Comparison of ENCODE assay signal across 27 cellular contexts in the genomic region with DNA sequence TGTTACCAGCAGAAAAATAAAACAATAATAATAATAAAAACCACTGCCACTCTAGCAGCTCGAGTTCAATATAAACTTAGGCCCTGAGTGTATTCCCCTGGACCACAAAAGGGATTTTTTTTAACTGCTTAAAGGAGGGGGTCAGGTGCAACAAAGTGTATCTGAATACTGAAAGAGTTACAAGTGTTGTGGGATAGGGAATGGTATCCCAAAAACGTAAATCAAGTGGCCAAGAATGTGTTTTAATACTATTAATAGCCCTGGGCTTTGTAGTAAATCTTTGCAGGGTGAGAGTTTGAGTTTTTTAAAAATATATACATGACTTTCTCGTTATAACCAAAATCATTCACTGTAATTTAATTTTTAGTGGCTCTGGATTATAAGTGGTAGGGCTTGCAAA.
"Had no signal": no experiment of that assay in that cellular context is flagged by ENCODE, and none has a peak within 500 bp of the region (broad histone marks: within the 10 kb centered on the region; RNA-seq: fewer than 3 reads in every experiment).

No MANE protein-coding gene starts in this region.

- H3K27me3 ChIP-seq: breast epithelium, foreskin keratinocyte, left lung, pancreas, spleen, testis had no signal

- H3K9me3 Mint-ChIP-seq: T-helper 2 cell treated with Interferon-gamma antibody and Interleukin-4, amounts not matched to agents 5 μg/mL and 100 μg/mL, for 36 hours had no signal

- H3K9me3 ChIP-seq: breast epithelium, pancreas, psoas muscle, testis had no signal

- FAIRE-seq: pancreas, urothelium cell line had no signal

- H3K4me3 Mint-ChIP-seq: activated T-helper 17 cell treated with anti-CD3 and anti-CD28 coated beads, Interleukin-2, amount 50 U/mL, for 72 hours; central memory CD8-positive, alpha-beta T cell; dendritic cell treated with granulocyte-macrophage colony-stimulating factor and Interleukin-4, amounts not matched to agents 40 ng/mL and 50 ng/mL, for 4 days; endodermal cell; naive thymus-derived CD4-positive, alpha-beta T cell; T-helper 2 cell treated with Interferon-gamma antibody and Interleukin-4, amounts not matched to agents 5 μg/mL and 100 μg/mL, for 36 hours had no signal

- ATAC-seq: activated T-helper 17 cell treated with anti-CD3 and anti-CD28 coated beads, Interleukin-2, amount 50 U/mL, for 72 hours; esophagus mucosa; foreskin keratinocyte; left lung; naive thymus-derived CD4-positive, alpha-beta T cell; pancreas; psoas muscle; stimulated activated naive CD8-positive, alpha-beta T cell treated with anti-CD3 and anti-CD28 coated beads, Interleukin-15, Interleukin-2, amounts not matched to agents 100 U/mL and 50 U/mL, for 24 hours had no signal

- DNase-seq: activated CD4-positive, alpha-beta T cell treated with anti-CD3 and anti-CD28 coated beads for 48 hours; activated CD4-positive, alpha-beta T cell treated with anti-CD3 and anti-CD28 coated beads, Interleukin-2, amount 50 U/mL, for 48 hours; activated CD8-positive, alpha-beta memory T cell treated with anti-CD3 and anti-CD28 coated beads, Interleukin-2, amount 50 U/mL, for 4 hours; activated gamma-delta T cell treated with Interleukin-2 at 50 U/mL for 16 hours; activated naive CD4-positive, alpha-beta T cell treated with anti-CD3 and anti-CD28 coated beads, Interleukin-2, amount 50 U/mL, for 16 hours; activated T-cell treated with anti-CD3 and anti-CD28 coated beads, Interleukin-2, amount 50 U/mL, for 1 hour; amniotic stem cell; endodermal cell; foreskin keratinocyte; kidney glomerular epithelial cell; left lung; naive thymus-derived CD4-positive, alpha-beta T cell; pancreas; psoas muscle; spleen; stimulated activated CD4-positive, alpha-beta T cell treated with anti-CD3 and anti-CD28 coated beads, Interleukin-2, amount 100 ng/mL, for 48 hours; stimulated activated naive CD8-positive, alpha-beta T cell treated with anti-CD3 and anti-CD28 coated beads, Interleukin-15, Interleukin-2, amounts not matched to agents 100 U/mL and 50 U/mL, for 24 hours; testis; trophoblast cell had no signal

- H3K4me3 ChIP-seq: breast epithelium, left lung, pancreas, psoas muscle, spleen, testis had no signal

- H3K27ac ChIP-seq: breast epithelium, foreskin keratinocyte, left lung, pancreas, psoas muscle, spleen, testis, VCaP had no signal

- H3K27me3 Mint-ChIP-seq: activated T-helper 17 cell treated with anti-CD3 and anti-CD28 coated beads, Interleukin-2, amount 50 U/mL, for 72 hours; central memory CD8-positive, alpha-beta T cell; dendritic cell treated with granulocyte-macrophage colony-stimulating factor and Interleukin-4, amounts not matched to agents 40 ng/mL and 50 ng/mL, for 4 days; naive thymus-derived CD4-positive, alpha-beta T cell had no signal

- H3K36me3 ChIP-seq: breast epithelium, left lung, pancreas, spleen had no signal

- H3K27ac Mint-ChIP-seq: activated T-helper 17 cell treated with anti-CD3 and anti-CD28 coated beads, Interleukin-2, amount 50 U/mL, for 72 hours; dendritic cell treated with granulocyte-macrophage colony-stimulating factor and Interleukin-4, amounts not matched to agents 40 ng/mL and 50 ng/mL, for 4 days; endodermal cell; naive thymus-derived CD4-positive, alpha-beta T cell; T-helper 2 cell treated with Interferon-gamma antibody and Interleukin-4, amounts not matched to agents 5 μg/mL and 100 μg/mL, for 36 hours had no signal

- H3K4me1 ChIP-seq: breast epithelium, left lung, pancreas, psoas muscle, spleen had no signal

- H3K36me3 Mint-ChIP-seq: naive thymus-derived CD4-positive, alpha-beta T cell had no signal

- H3K4me1 Mint-ChIP-seq: activated T-helper 17 cell treated with anti-CD3 and anti-CD28 coated beads, Interleukin-2, amount 50 U/mL, for 72 hours; central memory CD8-positive, alpha-beta T cell; naive thymus-derived CD4-positive, alpha-beta T cell had no signal
